ENCODE assay signal across 1 cellular context in the genomic region with DNA sequence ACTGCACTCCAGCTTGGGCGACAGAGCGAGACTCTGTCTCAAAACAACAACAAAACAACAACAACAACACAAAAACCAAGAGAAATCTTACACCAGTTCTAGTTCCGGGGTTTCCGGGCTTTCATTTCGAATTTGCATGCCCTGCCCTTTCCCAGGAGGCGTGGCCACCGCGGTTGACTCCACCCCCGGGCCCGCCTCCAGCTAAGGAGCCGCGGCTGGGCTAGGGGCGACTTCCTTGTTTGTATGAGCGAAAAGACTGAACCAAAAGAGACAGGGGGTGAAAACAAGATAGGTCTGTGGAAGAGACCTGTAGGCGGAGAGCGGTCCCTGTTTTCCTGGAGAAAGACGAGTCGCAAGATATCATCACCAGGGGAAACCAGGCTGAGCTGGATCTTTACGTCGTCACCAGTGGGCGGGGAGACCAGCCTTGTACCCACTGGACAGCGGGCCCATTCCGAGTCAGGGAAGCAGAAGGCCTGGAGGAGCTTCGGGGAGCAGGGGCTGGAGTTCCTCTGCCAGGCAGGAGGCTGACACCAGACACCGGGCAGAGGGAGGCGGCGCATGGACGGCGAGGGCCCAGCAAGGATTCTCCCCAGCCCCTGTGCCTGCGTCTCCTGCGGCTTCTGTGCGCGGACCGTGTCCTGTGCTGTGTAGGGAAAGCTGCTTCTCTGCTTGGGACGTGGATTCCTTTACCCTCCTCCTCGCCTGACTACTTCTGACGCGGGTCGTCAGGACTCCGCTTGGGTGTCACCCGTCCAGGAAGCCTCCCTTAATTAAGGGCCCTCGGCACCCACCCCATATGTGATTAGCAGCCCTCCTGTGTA.
TF ChIP-seq lines count a peak whose summit lies in the region.

No MANE protein-coding gene starts in this region.

TF ChIP-seq in HepG2, 621 proteins besides CTCF, POLR2A, EP300 and RAD21 (continued from another document and continues in another):
- TF ChIP-seq, protein P1, sequence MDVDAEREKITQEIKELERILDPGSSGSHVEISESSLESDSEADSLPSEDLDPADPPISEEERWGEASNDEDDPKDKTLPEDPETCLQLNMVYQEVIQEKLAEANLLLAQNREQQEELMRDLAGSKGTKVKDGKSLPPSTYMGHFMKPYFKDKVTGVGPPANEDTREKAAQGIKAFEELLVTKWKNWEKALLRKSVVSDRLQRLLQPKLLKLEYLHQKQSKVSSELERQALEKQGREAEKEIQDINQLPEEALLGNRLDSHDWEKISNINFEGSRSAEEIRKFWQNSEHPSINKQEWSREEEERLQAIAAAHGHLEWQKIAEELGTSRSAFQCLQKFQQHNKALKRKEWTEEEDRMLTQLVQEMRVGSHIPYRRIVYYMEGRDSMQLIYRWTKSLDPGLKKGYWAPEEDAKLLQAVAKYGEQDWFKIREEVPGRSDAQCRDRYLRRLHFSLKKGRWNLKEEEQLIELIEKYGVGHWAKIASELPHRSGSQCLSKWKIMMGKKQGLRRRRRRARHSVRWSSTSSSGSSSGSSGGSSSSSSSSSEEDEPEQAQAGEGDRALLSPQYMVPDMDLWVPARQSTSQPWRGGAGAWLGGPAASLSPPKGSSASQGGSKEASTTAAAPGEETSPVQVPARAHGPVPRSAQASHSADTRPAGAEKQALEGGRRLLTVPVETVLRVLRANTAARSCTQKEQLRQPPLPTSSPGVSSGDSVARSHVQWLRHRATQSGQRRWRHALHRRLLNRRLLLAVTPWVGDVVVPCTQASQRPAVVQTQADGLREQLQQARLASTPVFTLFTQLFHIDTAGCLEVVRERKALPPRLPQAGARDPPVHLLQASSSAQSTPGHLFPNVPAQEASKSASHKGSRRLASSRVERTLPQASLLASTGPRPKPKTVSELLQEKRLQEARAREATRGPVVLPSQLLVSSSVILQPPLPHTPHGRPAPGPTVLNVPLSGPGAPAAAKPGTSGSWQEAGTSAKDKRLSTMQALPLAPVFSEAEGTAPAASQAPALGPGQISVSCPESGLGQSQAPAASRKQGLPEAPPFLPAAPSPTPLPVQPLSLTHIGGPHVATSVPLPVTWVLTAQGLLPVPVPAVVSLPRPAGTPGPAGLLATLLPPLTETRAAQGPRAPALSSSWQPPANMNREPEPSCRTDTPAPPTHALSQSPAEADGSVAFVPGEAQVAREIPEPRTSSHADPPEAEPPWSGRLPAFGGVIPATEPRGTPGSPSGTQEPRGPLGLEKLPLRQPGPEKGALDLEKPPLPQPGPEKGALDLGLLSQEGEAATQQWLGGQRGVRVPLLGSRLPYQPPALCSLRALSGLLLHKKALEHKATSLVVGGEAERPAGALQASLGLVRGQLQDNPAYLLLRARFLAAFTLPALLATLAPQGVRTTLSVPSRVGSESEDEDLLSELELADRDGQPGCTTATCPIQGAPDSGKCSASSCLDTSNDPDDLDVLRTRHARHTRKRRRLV (CRISPR knock-in tag; IDR thresholded peaks at IDR 0.05) = peak; percentile 92
- TF ChIP-seq ZNF550 (CRISPR knock-in tag; IDR thresholded peaks at IDR 0.05; ENCODE audit: borderline replicate concordance) (no peak), ZNF766 (CRISPR knock-in tag; IDR thresholded peaks at IDR 0.05; ENCODE audit: borderline replicate concordance) (0 out of 2 replicates have a peak, but pooled peaks have one; percentile 29), ZNF576 (CRISPR knock-in tag; IDR thresholded peaks at IDR 0.05) (no peak), RBM39 (IDR thresholded peaks at IDR 0.05; ENCODE audit: low read depth, low read length, poor library complexity, severe bottlenecking) (peak; percentile 19), ZKSCAN8 (CRISPR knock-in tag; IDR thresholded peaks at IDR 0.05; ENCODE audit: borderline replicate concordance) (no peak; the same call in 1 of the 2 replicates), SNRNP70 (IDR thresholded peaks at IDR 0.05; ENCODE audit: low read depth, low read length) (no peak), ZBTB4 (CRISPR knock-in tag; IDR thresholded peaks at IDR 0.05; ENCODE audit: borderline replicate concordance) (no peak), MAFK (conservative IDR thresholded peaks at IDR 0.05 in 1 of 2, IDR thresholded peaks at IDR 0.05 in 1 of 2; ENCODE audit: low read length in 2 of 2) (no peak), KLF13 (CRISPR knock-in tag; IDR thresholded peaks at IDR 0.05) (no peak), HNRNPUL1 (IDR thresholded peaks at IDR 0.05; ENCODE audit: low read depth, low read length) (no peak), ZNF24 (IDR thresholded peaks at IDR 0.05) (no peak), CREB1 (IDR thresholded peaks at IDR 0.05) (peak; percentile 66), CREB1 (CRISPR knock-in tag; IDR thresholded peaks at IDR 0.05) (peak; percentile 79), SNAPC2 (CRISPR knock-in tag; IDR thresholded peaks at IDR 0.05) (peak; percentile 93), HIVEP1 (CRISPR knock-in tag; IDR thresholded peaks at IDR 0.05) (no peak), ZNF83 (CRISPR knock-in tag; IDR thresholded peaks at IDR 0.05; ENCODE audit: borderline replicate concordance) (no peak), ZNF567 (CRISPR knock-in tag; IDR thresholded peaks at IDR 0.05; ENCODE audit: borderline replicate concordance) (no peak), ATM (IDR thresholded peaks at IDR 0.05; ENCODE audit: borderline replicate concordance) (no peak), ZNF614 (CRISPR knock-in tag; IDR thresholded peaks at IDR 0.05; ENCODE audit: borderline replicate concordance) (no peak), ZNF12 (CRISPR knock-in tag; IDR thresholded peaks at IDR 0.05) (no peak), TMF1 (CRISPR knock-in tag; IDR thresholded peaks at IDR 0.05; ENCODE audit: low read depth) (no peak; the same call in 1 of the 2 replicates), ZNF703 (CRISPR knock-in tag; IDR thresholded peaks at IDR 0.05; ENCODE audit: borderline replicate concordance) (no peak), HDAC1 (CRISPR knock-in tag; IDR thresholded peaks at IDR 0.05) (no peak), ZNF557 (CRISPR knock-in tag; IDR thresholded peaks at IDR 0.05) (no peak), HOXA7 (CRISPR knock-in tag; IDR thresholded peaks at IDR 0.05) (no peak), ZNF329 (CRISPR knock-in tag; IDR thresholded peaks at IDR 0.05; ENCODE audit: low read depth) (no peak), PRDM10 (CRISPR knock-in tag; IDR thresholded peaks at IDR 0.05; ENCODE audit: low read depth) (peak; percentile 98), MYC (CRISPR knock-in tag; IDR thresholded peaks at IDR 0.05; ENCODE audit: borderline replicate concordance) (0 out of 2 replicates have a peak, but pooled peaks have one; percentile 13), ZNF136 (CRISPR knock-in tag; IDR thresholded peaks at IDR 0.05; ENCODE audit: low read depth) (no peak), ZNF761 (CRISPR knock-in tag; conservative IDR thresholded peaks at IDR 0.05) (0 out of 2 replicates have a peak, but pooled peaks have one; percentile 30), RARA (CRISPR knock-in tag; IDR thresholded peaks at IDR 0.05) (peak; percentile 46; the same call in 1 of the 2 replicates), GABPA (IDR thresholded peaks at IDR 0.05; ENCODE audit: low read depth, low read length) (no peak), GABPA (CRISPR knock-in tag; IDR thresholded peaks at IDR 0.05; ENCODE audit: low read depth) (0 out of 2 replicates have a peak, but pooled peaks have one; percentile 17), PHF8 (CRISPR knock-in tag; IDR thresholded peaks at IDR 0.05) (peak; percentile 61)
- TF ChIP-seq, protein P2, sequence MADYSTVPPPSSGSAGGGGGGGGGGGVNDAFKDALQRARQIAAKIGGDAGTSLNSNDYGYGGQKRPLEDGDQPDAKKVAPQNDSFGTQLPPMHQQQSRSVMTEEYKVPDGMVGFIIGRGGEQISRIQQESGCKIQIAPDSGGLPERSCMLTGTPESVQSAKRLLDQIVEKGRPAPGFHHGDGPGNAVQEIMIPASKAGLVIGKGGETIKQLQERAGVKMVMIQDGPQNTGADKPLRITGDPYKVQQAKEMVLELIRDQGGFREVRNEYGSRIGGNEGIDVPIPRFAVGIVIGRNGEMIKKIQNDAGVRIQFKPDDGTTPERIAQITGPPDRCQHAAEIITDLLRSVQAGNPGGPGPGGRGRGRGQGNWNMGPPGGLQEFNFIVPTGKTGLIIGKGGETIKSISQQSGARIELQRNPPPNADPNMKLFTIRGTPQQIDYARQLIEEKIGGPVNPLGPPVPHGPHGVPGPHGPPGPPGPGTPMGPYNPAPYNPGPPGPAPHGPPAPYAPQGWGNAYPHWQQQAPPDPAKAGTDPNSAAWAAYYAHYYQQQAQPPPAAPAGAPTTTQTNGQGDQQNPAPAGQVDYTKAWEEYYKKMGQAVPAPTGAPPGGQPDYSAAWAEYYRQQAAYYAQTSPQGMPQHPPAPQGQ (CRISPR knock-in tag; IDR thresholded peaks at IDR 0.05; ENCODE audit: borderline replicate concordance) = no peak
- TF ChIP-seq, protein P3, sequence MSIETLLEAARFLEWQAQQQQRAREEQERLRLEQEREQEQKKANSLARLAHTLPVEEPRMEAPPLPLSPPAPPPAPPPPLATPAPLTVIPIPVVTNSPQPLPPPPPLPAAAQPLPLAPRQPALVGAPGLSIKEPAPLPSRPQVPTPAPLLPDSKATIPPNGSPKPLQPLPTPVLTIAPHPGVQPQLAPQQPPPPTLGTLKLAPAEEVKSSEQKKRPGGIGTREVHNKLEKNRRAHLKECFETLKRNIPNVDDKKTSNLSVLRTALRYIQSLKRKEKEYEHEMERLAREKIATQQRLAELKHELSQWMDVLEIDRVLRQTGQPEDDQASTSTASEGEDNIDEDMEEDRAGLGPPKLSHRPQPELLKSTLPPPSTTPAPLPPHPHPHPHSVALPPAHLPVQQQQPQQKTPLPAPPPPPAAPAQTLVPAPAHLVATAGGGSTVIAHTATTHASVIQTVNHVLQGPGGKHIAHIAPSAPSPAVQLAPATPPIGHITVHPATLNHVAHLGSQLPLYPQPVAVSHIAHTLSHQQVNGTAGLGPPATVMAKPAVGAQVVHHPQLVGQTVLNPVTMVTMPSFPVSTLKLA (IDR thresholded peaks at IDR 0.05) = no peak
- TF ChIP-seq, protein P4, sequence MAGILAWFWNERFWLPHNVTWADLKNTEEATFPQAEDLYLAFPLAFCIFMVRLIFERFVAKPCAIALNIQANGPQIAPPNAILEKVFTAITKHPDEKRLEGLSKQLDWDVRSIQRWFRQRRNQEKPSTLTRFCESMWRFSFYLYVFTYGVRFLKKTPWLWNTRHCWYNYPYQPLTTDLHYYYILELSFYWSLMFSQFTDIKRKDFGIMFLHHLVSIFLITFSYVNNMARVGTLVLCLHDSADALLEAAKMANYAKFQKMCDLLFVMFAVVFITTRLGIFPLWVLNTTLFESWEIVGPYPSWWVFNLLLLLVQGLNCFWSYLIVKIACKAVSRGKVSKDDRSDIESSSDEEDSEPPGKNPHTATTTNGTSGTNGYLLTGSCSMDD (CRISPR knock-in tag; IDR thresholded peaks at IDR 0.05) = no peak
- TF ChIP-seq, protein P5, sequence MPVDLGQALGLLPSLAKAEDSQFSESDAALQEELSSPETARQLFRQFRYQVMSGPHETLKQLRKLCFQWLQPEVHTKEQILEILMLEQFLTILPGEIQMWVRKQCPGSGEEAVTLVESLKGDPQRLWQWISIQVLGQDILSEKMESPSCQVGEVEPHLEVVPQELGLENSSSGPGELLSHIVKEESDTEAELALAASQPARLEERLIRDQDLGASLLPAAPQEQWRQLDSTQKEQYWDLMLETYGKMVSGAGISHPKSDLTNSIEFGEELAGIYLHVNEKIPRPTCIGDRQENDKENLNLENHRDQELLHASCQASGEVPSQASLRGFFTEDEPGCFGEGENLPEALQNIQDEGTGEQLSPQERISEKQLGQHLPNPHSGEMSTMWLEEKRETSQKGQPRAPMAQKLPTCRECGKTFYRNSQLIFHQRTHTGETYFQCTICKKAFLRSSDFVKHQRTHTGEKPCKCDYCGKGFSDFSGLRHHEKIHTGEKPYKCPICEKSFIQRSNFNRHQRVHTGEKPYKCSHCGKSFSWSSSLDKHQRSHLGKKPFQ (CRISPR knock-in tag; IDR thresholded peaks at IDR 0.05; ENCODE audit: insufficient replicate concordance) = no peak
